Comparison of ENCODE assay signal across 15 cellular contexts in the genomic region with DNA sequence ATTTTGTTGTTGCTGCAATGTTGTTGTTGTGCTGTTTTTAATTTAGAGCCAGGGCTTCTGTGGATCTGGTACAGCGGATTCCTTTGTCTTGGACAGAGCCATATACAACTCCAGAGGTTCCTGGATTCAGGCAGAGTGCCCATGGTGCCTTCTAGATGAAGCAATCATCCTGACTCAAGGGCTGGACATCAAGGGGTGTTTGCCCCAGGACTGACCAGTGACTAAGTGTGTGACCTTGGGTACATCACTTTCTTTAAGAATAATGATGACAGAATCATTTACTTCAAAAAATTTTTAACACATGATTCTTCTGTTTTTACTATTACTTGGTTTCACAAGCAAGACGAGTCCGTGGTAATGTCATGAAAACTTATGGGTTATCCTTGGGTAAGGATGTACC.
DNase-seq lines count a peak whose midpoint lies in the region; ATAC-seq and TF ChIP-seq lines count a peak whose summit lies in the region.
"Had no signal": no experiment of that assay in that cellular context is flagged by ENCODE, and none has a peak within 500 bp of the region (broad histone marks: within the 10 kb centered on the region; RNA-seq: fewer than 3 reads in every experiment).

No MANE protein-coding gene starts in this region.

- H3K9me3 ChIP-seq in GM23248 (ENCODE audit: low read depth) = no peaks in the 10 kb centered on the region
- H3K9me3 ChIP-seq in breast epithelium = no peaks in the 10 kb centered on the region
- H3K9me3 ChIP-seq in stomach = no peaks in the 10 kb centered on the region

- TF ChIP-seq POLR2A in breast epithelium (IDR thresholded peaks at IDR 0.05) = no peak
- TF ChIP-seq POLR2A in stomach (IDR thresholded peaks at IDR 0.05) = no peak

- H4K20me1 ChIP-seq in GM23248 (ENCODE audit: insufficient read depth) = no peaks in the 10 kb centered on the region

- peak; percentile 91 for DNase-seq in GM23248
- no peak for DNase-seq in breast epithelium (ENCODE audit: low spot score in 2 of 2)
- DNase-seq in stomach = no peak
- DNase-seq in H4 (ENCODE audit: low spot score) = no peak
- DNase-seq in NOMO-1 treated with dmso at 0.1 percent for 144 hours (lab: John Stamatoyannopoulos, UW; ENCODE audit: unreplicated experiment) = no peak
- no peak for DNase-seq in activated CD4-positive, alpha-beta T cell treated with anti-CD3 and anti-CD28 coated beads, Interleukin-2, amount 50 U/mL, for 4 hours
- DNase-seq: activated CD4-positive, alpha-beta T cell treated with anti-CD3 and anti-CD28 coated beads, Interleukin-2, amount 10 ng/mL, durations not matched to agents 7 days and 5 days; activated naive CD8-positive, alpha-beta T cell treated with anti-CD3 and anti-CD28 coated beads for 36 hours; DMS153; islet precursor cell; NCI-H1105; NCI-H526 had no signal

- H3K79me2 ChIP-seq in GM23248 (ENCODE audit: insufficient read depth) = no peaks in the 10 kb centered on the region
- H3K79me2 ChIP-seq: parathyroid adenoma had no signal

- no peak overlapping the region for H3K4me3 ChIP-seq in GM23248
- H3K4me3 ChIP-seq in breast epithelium = no peak overlapping the region
- no peak overlapping the region for H3K4me3 ChIP-seq in stomach

- TF ChIP-seq CTCF in breast epithelium (IDR thresholded peaks at IDR 0.05) (no peak), stomach (IDR thresholded peaks at IDR 0.05) (no peak)

- H3K4me1 ChIP-seq in GM23248 (ENCODE audit: insufficient read depth) (peaks cover 68% of the 10 kb centered on the region), breast epithelium (peaks cover 22 to 59% of the 10 kb centered on the region in 2 donors), stomach (peaks cover 4 to 87% (median 49%) of the 10 kb centered on the region in 4 donors)

- WGBS in GM23248 (ENCODE audit: low coverage in 1 of 2, low lambda C conversion rate in 2 of 2, missing lambda C conversion rate in 2 of 2), 2 experiments = 7 to 10% methylated on average over 3 of the region's 3 CpGs
- 71 to 94% (median 88%) methylated on average over 3 of the region's 3 CpGs for WGBS in stomach, 5 donors

- H3K9me2 ChIP-seq in GM23248 (ENCODE audit: insufficient read depth) = no peaks in the 10 kb centered on the region

- intact Hi-C loops in breast epithelium (cut with DNase I; ENCODE audit: low total_unique reads) = no loop called here
- intact Hi-C loops in stomach (cut with DNase I; ENCODE audit: low total_unique reads) = no loop called here

- peak overlapping the region; percentile 7; the same call in 1 of the 2 replicates for H3K9ac ChIP-seq in GM23248
- H3K9ac ChIP-seq: parathyroid adenoma had no signal

- peak overlapping the region; percentile 60 for H3K27ac ChIP-seq in GM23248
- peak overlapping the region; percentile 93 to 94 for H3K27ac ChIP-seq in breast epithelium
- H3K27ac ChIP-seq in layer of hippocampus (ENCODE audit: low read depth, low read length) = peak overlapping the region; percentile 76
- peak overlapping the region in 4 of 5 donors; percentile 68 to 77 (median 74) for H3K27ac ChIP-seq in stomach
- H3K27ac ChIP-seq: parathyroid adenoma had no signal

- no peak for ATAC-seq in HG03139 (IDR thresholded peaks at IDR 0.05; ENCODE audit: unreplicated experiment)

- in situ Hi-C loops in GM23248 (cut with MboI) = no loop called here

- H3K27me3 ChIP-seq in GM23248 (replicated peaks; ENCODE audit: insufficient read depth) (no peaks in the 10 kb centered on the region), breast epithelium (no peaks in the 10 kb centered on the region), layer of hippocampus (ENCODE audit: control insufficient read depth, insufficient read depth, low read length) (no peaks in the 10 kb centered on the region), stomach (no peaks in the 10 kb centered on the region)

- H3F3A ChIP-seq in GM23248 (ENCODE audit: insufficient read depth) = peaks cover 53% of the 10 kb centered on the region

- no peak overlapping the region for H2AFZ ChIP-seq in GM23248
- H2AFZ ChIP-seq: parathyroid adenoma had no signal

- H3K36me3 ChIP-seq in GM23248 (ENCODE audit: low read depth) (no peaks in the 10 kb centered on the region), breast epithelium (no peaks in the 10 kb centered on the region), stomach (no peaks in the 10 kb centered on the region)

- peak overlapping the region; percentile 37 for H3K4me2 ChIP-seq in GM23248 (ENCODE audit: unreplicated experiment)

- TF ChIP-seq EP300 in stomach (IDR thresholded peaks at IDR 0.05) = no peak
